In the genomic region with DNA sequence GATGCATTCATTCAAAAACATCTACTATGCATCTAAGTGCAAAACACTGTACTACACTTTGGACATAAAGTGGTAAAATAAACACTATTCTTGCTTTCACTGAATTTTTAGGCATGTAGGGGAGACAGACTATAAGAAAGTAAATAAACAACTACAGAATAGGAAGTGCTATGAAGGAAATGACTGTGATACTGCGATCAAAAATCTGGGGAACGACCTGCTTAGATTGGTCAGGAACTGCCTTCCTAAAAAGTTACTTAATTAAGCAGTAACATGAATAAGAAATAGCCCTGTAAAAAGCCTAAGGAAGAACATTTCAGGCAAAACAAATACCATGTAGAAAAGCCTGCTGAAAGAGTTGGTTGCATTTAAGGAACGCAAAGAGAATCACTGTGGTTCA, we compare ENCODE assay signal across 8 cellular contexts.
"Had no signal": no experiment of that assay in that cellular context is flagged by ENCODE, and none has a peak within 500 bp of the region (broad histone marks: within the 10 kb centered on the region; RNA-seq: fewer than 3 reads in every experiment).

No MANE protein-coding gene starts in this region.

- DNase-seq: H9, HCEC 1CT, KBM-7 had no signal

- FAIRE-seq: H1, H54, HepG2 had no signal

- H3K27ac ChIP-seq: HL-60 had no signal

- ATAC-seq: GM23338, HepG2 had no signal

- H3K4me3 ChIP-seq: GM23338 had no signal
